ENCODE assay signal across 1 cellular context in the genomic region with DNA sequence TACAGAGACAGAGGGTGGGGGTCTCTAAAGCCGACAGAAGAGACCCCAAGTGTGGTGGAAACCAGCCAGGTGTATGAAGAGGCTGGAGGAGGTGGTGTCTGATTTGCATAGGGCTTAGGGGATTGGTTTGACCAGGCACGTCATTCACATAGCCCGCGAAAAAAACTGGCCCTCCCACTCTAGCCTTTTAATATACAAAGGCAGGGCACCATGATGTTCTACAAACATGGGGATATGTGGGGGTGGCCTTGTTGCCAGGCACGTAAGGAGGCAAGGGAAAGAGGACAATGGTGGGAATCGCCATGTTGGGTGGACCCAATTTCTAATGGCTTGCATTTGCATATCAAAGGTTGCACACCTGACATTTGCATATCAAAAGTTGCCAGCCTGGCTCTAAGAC.
TF ChIP-seq lines count a peak whose summit lies in the region.

No MANE protein-coding gene starts in this region.

TF ChIP-seq in K562, 482 proteins besides CTCF, POLR2A, EP300 and RAD21 (continued from another document):
- no peak for TF ChIP-seq RERE (CRISPR knock-in tag; IDR thresholded peaks at IDR 0.05; ENCODE audit: borderline replicate concordance)
- TF ChIP-seq HOXB6 (CRISPR knock-in tag; IDR thresholded peaks at IDR 0.05; ENCODE audit: borderline replicate concordance), result no peak
- peak; percentile 66 for TF ChIP-seq ZNF384 (IDR thresholded peaks at IDR 0.05; ENCODE audit: low read depth, low read length)
- TF ChIP-seq ZKSCAN3 (CRISPR knock-in tag; IDR thresholded peaks at IDR 0.05), result no peak
- TF ChIP-seq, protein P1, sequence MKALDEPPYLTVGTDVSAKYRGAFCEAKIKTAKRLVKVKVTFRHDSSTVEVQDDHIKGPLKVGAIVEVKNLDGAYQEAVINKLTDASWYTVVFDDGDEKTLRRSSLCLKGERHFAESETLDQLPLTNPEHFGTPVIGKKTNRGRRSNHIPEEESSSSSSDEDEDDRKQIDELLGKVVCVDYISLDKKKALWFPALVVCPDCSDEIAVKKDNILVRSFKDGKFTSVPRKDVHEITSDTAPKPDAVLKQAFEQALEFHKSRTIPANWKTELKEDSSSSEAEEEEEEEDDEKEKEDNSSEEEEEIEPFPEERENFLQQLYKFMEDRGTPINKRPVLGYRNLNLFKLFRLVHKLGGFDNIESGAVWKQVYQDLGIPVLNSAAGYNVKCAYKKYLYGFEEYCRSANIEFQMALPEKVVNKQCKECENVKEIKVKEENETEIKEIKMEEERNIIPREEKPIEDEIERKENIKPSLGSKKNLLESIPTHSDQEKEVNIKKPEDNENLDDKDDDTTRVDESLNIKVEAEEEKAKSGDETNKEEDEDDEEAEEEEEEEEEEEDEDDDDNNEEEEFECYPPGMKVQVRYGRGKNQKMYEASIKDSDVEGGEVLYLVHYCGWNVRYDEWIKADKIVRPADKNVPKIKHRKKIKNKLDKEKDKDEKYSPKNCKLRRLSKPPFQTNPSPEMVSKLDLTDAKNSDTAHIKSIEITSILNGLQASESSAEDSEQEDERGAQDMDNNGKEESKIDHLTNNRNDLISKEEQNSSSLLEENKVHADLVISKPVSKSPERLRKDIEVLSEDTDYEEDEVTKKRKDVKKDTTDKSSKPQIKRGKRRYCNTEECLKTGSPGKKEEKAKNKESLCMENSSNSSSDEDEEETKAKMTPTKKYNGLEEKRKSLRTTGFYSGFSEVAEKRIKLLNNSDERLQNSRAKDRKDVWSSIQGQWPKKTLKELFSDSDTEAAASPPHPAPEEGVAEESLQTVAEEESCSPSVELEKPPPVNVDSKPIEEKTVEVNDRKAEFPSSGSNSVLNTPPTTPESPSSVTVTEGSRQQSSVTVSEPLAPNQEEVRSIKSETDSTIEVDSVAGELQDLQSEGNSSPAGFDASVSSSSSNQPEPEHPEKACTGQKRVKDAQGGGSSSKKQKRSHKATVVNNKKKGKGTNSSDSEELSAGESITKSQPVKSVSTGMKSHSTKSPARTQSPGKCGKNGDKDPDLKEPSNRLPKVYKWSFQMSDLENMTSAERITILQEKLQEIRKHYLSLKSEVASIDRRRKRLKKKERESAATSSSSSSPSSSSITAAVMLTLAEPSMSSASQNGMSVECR (CRISPR knock-in tag; IDR thresholded peaks at IDR 0.05), result no peak
- TF ChIP-seq, protein P2, sequence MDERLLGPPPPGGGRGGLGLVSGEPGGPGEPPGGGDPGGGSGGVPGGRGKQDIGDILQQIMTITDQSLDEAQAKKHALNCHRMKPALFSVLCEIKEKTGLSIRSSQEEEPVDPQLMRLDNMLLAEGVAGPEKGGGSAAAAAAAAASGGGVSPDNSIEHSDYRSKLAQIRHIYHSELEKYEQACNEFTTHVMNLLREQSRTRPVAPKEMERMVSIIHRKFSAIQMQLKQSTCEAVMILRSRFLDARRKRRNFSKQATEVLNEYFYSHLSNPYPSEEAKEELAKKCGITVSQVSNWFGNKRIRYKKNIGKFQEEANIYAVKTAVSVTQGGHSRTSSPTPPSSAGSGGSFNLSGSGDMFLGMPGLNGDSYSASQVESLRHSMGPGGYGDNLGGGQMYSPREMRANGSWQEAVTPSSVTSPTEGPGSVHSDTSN (CRISPR knock-in tag; IDR thresholded peaks at IDR 0.05; ENCODE audit: low read depth), result no peak
- TF ChIP-seq, protein P2 (tag; conservative IDR thresholded peaks at IDR 0.05; ENCODE audit: low read depth), result peak; percentile 79
- no peak for TF ChIP-seq ZC3H4 (CRISPR knock-in tag; IDR thresholded peaks at IDR 0.05; ENCODE audit: borderline replicate concordance)
- no peak for TF ChIP-seq NR2C1 (IDR thresholded peaks at IDR 0.05)
- 0 out of 2 replicates have a peak, but pooled peaks have one; percentile 17 for TF ChIP-seq NR2C1 (tag; IDR thresholded peaks at IDR 0.05)
- no peak for TF ChIP-seq PTRF (tag; IDR thresholded peaks at IDR 0.05)
- TF ChIP-seq LARP7 (IDR thresholded peaks at IDR 0.05), result no peak
- no peak for TF ChIP-seq ATF1 (CRISPR knock-in tag; IDR thresholded peaks at IDR 0.05)
- peak; percentile 48; the same call in 1 of the 2 replicates for TF ChIP-seq ATF1 (tag; IDR thresholded peaks at IDR 0.05)
- no peak for TF ChIP-seq ZKSCAN8 (CRISPR knock-in tag; IDR thresholded peaks at IDR 0.05)
- no peak for TF ChIP-seq SAFB (IDR thresholded peaks at IDR 0.05; ENCODE audit: borderline replicate concordance, low read depth, low read length)
- TF ChIP-seq COPS2 (conservative IDR thresholded peaks at IDR 0.05), result no peak
- TF ChIP-seq SREBF2 (CRISPR knock-in tag; IDR thresholded peaks at IDR 0.05), result no peak
- TF ChIP-seq RBM15 (IDR thresholded peaks at IDR 0.05; ENCODE audit: insufficient read depth, low read length), result no peak
- TF ChIP-seq HLTF (IDR thresholded peaks at IDR 0.05), result no peak
- TF ChIP-seq MCM3 (IDR thresholded peaks at IDR 0.05), result no peak
- TF ChIP-seq POLR2B (IDR thresholded peaks at IDR 0.05; ENCODE audit: low read depth, partially characterized antibody), result no peak
- TF ChIP-seq TFAP4 (CRISPR knock-in tag; IDR thresholded peaks at IDR 0.05; ENCODE audit: borderline replicate concordance), result no peak
- no peak for TF ChIP-seq ZNF551 (CRISPR knock-in tag; IDR thresholded peaks at IDR 0.05)
- no peak for TF ChIP-seq PCBP1 (IDR thresholded peaks at IDR 0.05; ENCODE audit: low read depth, low read length, poor library complexity, severe bottlenecking)
- no peak for TF ChIP-seq BCL6 (CRISPR knock-in tag; IDR thresholded peaks at IDR 0.05)
- TF ChIP-seq, protein P3, sequence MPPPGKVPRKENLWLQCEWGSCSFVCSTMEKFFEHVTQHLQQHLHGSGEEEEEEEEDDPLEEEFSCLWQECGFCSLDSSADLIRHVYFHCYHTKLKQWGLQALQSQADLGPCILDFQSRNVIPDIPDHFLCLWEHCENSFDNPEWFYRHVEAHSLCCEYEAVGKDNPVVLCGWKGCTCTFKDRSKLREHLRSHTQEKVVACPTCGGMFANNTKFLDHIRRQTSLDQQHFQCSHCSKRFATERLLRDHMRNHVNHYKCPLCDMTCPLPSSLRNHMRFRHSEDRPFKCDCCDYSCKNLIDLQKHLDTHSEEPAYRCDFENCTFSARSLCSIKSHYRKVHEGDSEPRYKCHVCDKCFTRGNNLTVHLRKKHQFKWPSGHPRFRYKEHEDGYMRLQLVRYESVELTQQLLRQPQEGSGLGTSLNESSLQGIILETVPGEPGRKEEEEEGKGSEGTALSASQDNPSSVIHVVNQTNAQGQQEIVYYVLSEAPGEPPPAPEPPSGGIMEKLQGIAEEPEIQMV (tag; conservative IDR thresholded peaks at IDR 0.05; ENCODE audit: low read depth), result no peak
- TF ChIP-seq E2F8 (IDR thresholded peaks at IDR 0.05; ENCODE audit: low read depth, partially characterized antibody), result peak; percentile 80
- TF ChIP-seq ZBTB12 (CRISPR knock-in tag; IDR thresholded peaks at IDR 0.05), result no peak
- TF ChIP-seq SMAD1 (IDR thresholded peaks at IDR 0.05; ENCODE audit: low read depth, low read length, partially characterized antibody), result no peak
- no peak for TF ChIP-seq ZC3H11A (IDR thresholded peaks at IDR 0.05; ENCODE audit: low read depth, low read length)
- no peak for TF ChIP-seq CEBPG (CRISPR knock-in tag; IDR thresholded peaks at IDR 0.05)
- TF ChIP-seq CEBPG (tag; conservative IDR thresholded peaks at IDR 0.05 in 1 of 2, IDR thresholded peaks at IDR 0.05 in 1 of 2), result no peak
